ENCODE assay signal across 8 cellular contexts in the genomic region with DNA sequence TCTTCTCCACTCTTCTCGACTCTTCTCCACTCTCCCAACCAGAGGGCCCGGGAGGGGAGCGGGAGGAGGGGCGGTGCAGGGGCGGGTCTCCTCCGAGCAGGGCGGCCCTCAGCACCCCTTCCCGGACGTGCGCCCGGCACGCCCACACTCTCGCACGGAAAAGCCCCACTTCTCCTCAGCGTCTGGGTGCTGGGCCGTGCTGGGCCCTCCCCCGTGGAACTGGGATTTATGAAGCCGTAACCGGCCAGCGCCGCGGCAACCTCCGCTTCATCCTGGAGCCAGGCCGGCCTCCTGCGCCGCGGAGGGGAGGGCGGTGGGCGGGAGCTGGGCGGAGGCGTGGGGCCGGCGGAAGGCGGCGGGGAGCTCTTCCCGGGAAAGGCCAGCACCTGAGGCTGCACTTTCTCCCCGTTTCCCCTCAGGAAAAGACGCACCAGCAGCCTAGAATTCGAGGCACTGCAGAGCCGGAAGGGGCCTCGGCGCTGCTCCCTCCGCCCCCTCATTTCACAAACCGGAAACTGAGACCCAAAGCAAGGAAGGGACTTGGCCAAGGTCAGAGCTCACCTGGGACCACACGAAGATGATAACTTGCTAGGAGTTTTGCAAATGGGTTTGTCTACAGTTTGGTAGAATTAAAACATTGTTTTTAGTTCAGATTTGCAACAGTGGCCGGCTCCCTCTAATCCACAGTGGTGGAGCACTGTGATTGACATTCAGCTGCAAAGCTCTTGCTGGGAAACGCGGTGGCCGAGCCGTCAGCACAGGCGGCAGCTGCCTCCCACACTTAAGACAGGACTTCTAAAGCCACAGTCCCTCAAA. TPM values are rescaled to one million over a fixed set of nuclear protein-coding genes. Genes with fewer than 3 reads are reported as not detected.
A peak's percentile ranks its signal among the peaks of the same experiment; 100 is the strongest.
DNase-seq lines count a peak whose midpoint lies in the region; ATAC-seq, FAIRE-seq and TF ChIP-seq lines count a peak whose summit lies in the region.

No MANE protein-coding gene starts in this region.

- H3K36me3 Mint-ChIP-seq in Caco-2 (ENCODE audit: insufficient read depth, unreplicated experiment) = no peaks in the 10 kb centered on the region

- BruUV-seq in Caco-2 (replicated peaks; lab: Mats Ljungman, UMichigan) (no TSS peak), HepG2 (replicated peaks; lab: Mats Ljungman, UMichigan) (no TSS peak)

- WGBS in HepG2 (ENCODE audit: low lambda C conversion rate) = 16% methylated on average over 30 of the region's 51 CpGs

- DNase-seq in Caco-2 (peak; percentile 69), KBM-7 (peak; percentile 50), colonic mucosa (peak; percentile 75), HepG2 (ENCODE audit: low spot score) (no peak), kidney glomerular epithelial cell (lab: John Stamatoyannopoulos, UW) (no peak)
- peak; percentile 33 for DNase-seq in activated CD4-positive, CD25-positive, alpha-beta regulatory T cell treated with anti-CD3 and anti-CD28 coated beads, Interleukin-2, amount 50 U/mL, for 16 hours (ENCODE audit: low read depth, low spot score)
- peak in 2 of 3 experiments; percentile 26 to 38 for DNase-seq in stimulated activated CD4-positive, alpha-beta T cell treated with anti-CD3 and anti-CD28 coated beads, TNF-alpha, amount 100 ng/mL, for 4 hours (ENCODE audit: low read depth in 3 of 3)

- in situ Hi-C loops in KBM-7 (cut with MboI; ENCODE audit: low pct_unique_long_range_greater_than_20kb, low sequenced_read_pairs) = no loop called here
- in situ Hi-C loops in HepG2 (cut with HindIII; ENCODE audit: extremely low pct_ligation_motif_present, low pct_unique_long_range_greater_than_20kb) = no loop called here

- no peaks in the 10 kb centered on the region for H3K4me1 Mint-ChIP-seq in Caco-2 (ENCODE audit: low read depth, unreplicated experiment)

- H3K4me2 ChIP-seq in HepG2 (ENCODE audit: low read depth, low read length) = peak overlapping the region; percentile 67

- no peak for TF ChIP-seq RAD21 in HepG2 (CRISPR knock-in tag; IDR thresholded peaks at IDR 0.05)

- H3K9ac ChIP-seq in colonic mucosa (ENCODE audit: low read depth in 2 of 2, low read length in 2 of 2) (peak overlapping the region; percentile 64 to 72), HepG2 (ENCODE audit: insufficient read depth, low read depth, low read length) (no peak overlapping the region)

- H3K9me3 ChIP-seq in Caco-2 (no peaks in the 10 kb centered on the region), colonic mucosa (no peaks in the 10 kb centered on the region), HepG2 (ENCODE audit: low read length) (no peaks in the 10 kb centered on the region)

- CTCF ChIA-PET in Caco-2 (lab: Charles Lee) (interaction anchor here (0.6 to 2.2 kb wide), 6 partner anchors 8 to 109 kb away, joined by 3 to 11 read pairs (median 4); no protein-coding TSS in a partner anchor), HepG2 (lab: Yijun Ruan, JAX; ENCODE audit: low intra/inter-chr PET ratio, low total read pairs) (no interaction called here)

- H3K27me3 ChIP-seq in Caco-2 (replicated peaks; ENCODE audit: control insufficient read depth, insufficient read depth, low read length) (no peaks in the 10 kb centered on the region; the same call in 1 of the 2 replicates), colonic mucosa (no peaks in the 10 kb centered on the region), HepG2 (ENCODE audit: control insufficient read depth in 1 of 2, insufficient read depth in 2 of 2, low read length in 2 of 2) (peaks cover 9 to 80% of the 10 kb centered on the region in 2 experiments; a peak in 4 of 5 replicates)

- TF ChIP-seq CTCF in Caco-2 (IDR thresholded peaks at IDR 0.05; ENCODE audit: insufficient read depth in 1 of 2, low read depth in 1 of 2, low read length in 1 of 2, severe bottlenecking in 1 of 2, unreplicated experiment in 1 of 2) (no peak), colonic mucosa (IDR thresholded peaks at IDR 0.05) (no peak), HepG2 (CRISPR knock-in tag; IDR thresholded peaks at IDR 0.05) (no peak)

- no peak for TF ChIP-seq POLR2A in HepG2 (IDR thresholded peaks at IDR 0.05; ENCODE audit: insufficient read depth in 1 of 2, low read depth in 2 of 2, low read length in 2 of 2)

- 0 out of 2 replicates have a peak, but pooled peaks cover 3% of the 10 kb centered on the region for H3K4me1 ChIP-seq in Caco-2
- peaks cover 3% of the 10 kb centered on the region for H3K4me1 ChIP-seq in colonic mucosa
- H3K4me1 ChIP-seq in HepG2 (ENCODE audit: insufficient read depth, low read length) = no peaks in the 10 kb centered on the region

- H3K27ac ChIP-seq in colonic mucosa = peak overlapping the region; percentile 57
- no peak overlapping the region for H3K27ac ChIP-seq in HepG2 (ENCODE audit: extremely low read length, insufficient read depth, low read length)

- FAIRE-seq in HepG2 (lab: Jason Lieb, UNC) = no peak

- H3K27ac Mint-ChIP-seq in Caco-2 (ENCODE audit: unreplicated experiment) = no peak overlapping the region

- ATAC-seq in GM21526 (IDR thresholded peaks at IDR 0.05; ENCODE audit: low FRiP score, unreplicated experiment) = peak; percentile 85
- ATAC-seq in HepG2 = peak; percentile 62

- no peak for TF ChIP-seq EP300 in HepG2 (IDR thresholded peaks at IDR 0.05; ENCODE audit: low read depth in 2 of 2, low read length in 2 of 2)
- no peak for TF ChIP-seq EP300 in HepG2 (CRISPR knock-in tag; IDR thresholded peaks at IDR 0.05; ENCODE audit: borderline replicate concordance)

- POLR2A ChIA-PET in Caco-2 (lab: Charles Lee) (interaction anchor here (0.9 kb wide), 1 partner anchor 110 kb away, joined by 4 read pairs; no protein-coding TSS in a partner anchor), HepG2 (lab: Yijun Ruan, JAX) (no interaction called here)

- no peak overlapping the region for H2AFZ ChIP-seq in HepG2 (ENCODE audit: low read length)

- peak overlapping the region; percentile 73 for H3K4me3 Mint-ChIP-seq in Caco-2 (ENCODE audit: unreplicated experiment)

- intact Hi-C loops in Caco-2 (cut with micrococcal nuclease; ENCODE audit: unreplicated experiment) (loop anchor here (2.0 kb wide), 1 partner anchor 110 kb away; no protein-coding TSS in a partner anchor), colonic mucosa (cut with DNase I) (loop anchor here (10.0 kb wide), 1 partner anchor 82 kb away; a partner anchor contains a TSS), HepG2 (cut with micrococcal nuclease; ENCODE audit: unreplicated experiment) (no loop called here)

- H3K79me2 ChIP-seq in HepG2 (ENCODE audit: insufficient read depth, low read length) = no peaks in the 10 kb centered on the region

- no peaks in the 10 kb centered on the region for H3K9me3 Mint-ChIP-seq in Caco-2 (ENCODE audit: unreplicated experiment)

- H3K27me3 Mint-ChIP-seq in Caco-2 (ENCODE audit: insufficient read depth, unreplicated experiment) = peaks cover 7% of the 10 kb centered on the region

- no peaks in the 10 kb centered on the region for H4K20me1 ChIP-seq in HepG2 (ENCODE audit: insufficient read depth, low read length)

- H3K4me3 ChIP-seq in Caco-2 (ENCODE audit: low read depth, low read length) (peak overlapping the region; percentile 51), colonic mucosa (peak overlapping the region; percentile 42), HepG2 (replicated peaks in 1 of 3; ENCODE audit: insufficient read depth in 1 of 3, low read depth in 2 of 3, low read length in 3 of 3) (peak overlapping the region; percentile 34 to 57 (median 35); a peak in 3 of 6 replicates)

- H3K36me3 ChIP-seq in Caco-2 (ENCODE audit: control insufficient read depth, insufficient read depth, low read length) (no peaks in the 10 kb centered on the region), colonic mucosa (no peaks in the 10 kb centered on the region), HepG2 (replicated peaks in 1 of 2; ENCODE audit: control insufficient read depth in 1 of 2, insufficient read depth in 2 of 2, low read length in 2 of 2) (no peaks in the 10 kb centered on the region)

TF ChIP-seq in HepG2, 621 proteins besides CTCF, POLR2A, EP300 and RAD21 (continues in another document):
- 0 out of 2 replicates have a peak, but pooled peaks have one; percentile 15 for TF ChIP-seq ELF1 (CRISPR knock-in tag; IDR thresholded peaks at IDR 0.05)
- no peak for TF ChIP-seq ZNF44 (CRISPR knock-in tag; IDR thresholded peaks at IDR 0.05)
- TF ChIP-seq, protein P1, sequence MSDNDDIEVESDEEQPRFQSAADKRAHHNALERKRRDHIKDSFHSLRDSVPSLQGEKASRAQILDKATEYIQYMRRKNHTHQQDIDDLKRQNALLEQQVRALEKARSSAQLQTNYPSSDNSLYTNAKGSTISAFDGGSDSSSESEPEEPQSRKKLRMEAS (IDR thresholded peaks at IDR 0.05) = 0 out of 2 replicates have a peak, but pooled peaks have one; percentile 19
- no peak for TF ChIP-seq ZNF839 (CRISPR knock-in tag; IDR thresholded peaks at IDR 0.05; ENCODE audit: borderline replicate concordance)
- TF ChIP-seq ZSCAN25 (CRISPR knock-in tag; IDR thresholded peaks at IDR 0.05) = 0 out of 2 replicates have a peak, but pooled peaks have one; percentile 37
- TF ChIP-seq RFXANK (CRISPR knock-in tag; IDR thresholded peaks at IDR 0.05) = no peak
- 0 out of 2 replicates have a peak, but pooled peaks have one; percentile 45 for TF ChIP-seq SP5 (CRISPR knock-in tag; IDR thresholded peaks at IDR 0.05; ENCODE audit: borderline replicate concordance, low read depth)

RNA-seq across cellular contexts. Expression of a gene that starts 31.6 kb away (rescaled TPM):
- 0.65 and 1.5 TPM in 2 replicates for total RNA-seq in Caco-2 (2022)
- total RNA-seq in colonic mucosa = 10 to 100 TPM in 1 of 2 donors, 1 to 10 TPM in 1; 3.5 to 14.5 TPM
- total RNA-seq in HepG2 (2016; rRNA removed; fragmentation: Illumina TruSeq; extraction: Trizol) = 2.0 and 2.8 TPM in 2 replicates
- 0.20 and 0.26 TPM in 2 replicates for total RNA-seq in HepG2 (2016; cell fraction: cytosol; rRNA removed; fragmentation: Illumina TruSeq; extraction: Trizol; ENCODE audit: low read depth)
- total RNA-seq in HepG2 (2016; cell fraction: insoluble cytoplasmic fraction; rRNA removed; fragmentation: Illumina TruSeq; extraction: Trizol) = 1.3 and 2.8 TPM in 2 replicates
- total RNA-seq in HepG2 (2016; cell fraction: membrane; rRNA removed; fragmentation: Illumina TruSeq; extraction: Trizol) = 0.87 and 0.96 TPM in 2 replicates
- 2.9 and 3.8 TPM in 2 replicates for total RNA-seq in HepG2 (2016; cell fraction: nucleus; rRNA removed; fragmentation: Illumina TruSeq; extraction: Trizol)
- 0.71 and 0.98 TPM in 2 replicates for polyA plus RNA-seq in HepG2 (2011; rRNA removed)
- 0.83 and 1.1 TPM in 2 replicates for polyA plus RNA-seq in HepG2 (2011; cell fraction: cytosol; rRNA removed)
- polyA plus RNA-seq in HepG2 (2011; cell fraction: nucleus; rRNA removed) = 1.2 and 1.7 TPM in 2 replicates
- polyA plus RNA-seq in HepG2 (2012) = 0.97 and 1.0 TPM in 2 replicates
- polyA plus RNA-seq in HepG2 (2016; cell fraction: cytosol; fragmentation: Illumina TruSeq; extraction: Trizol; ENCODE audit: low read depth) = 0.15 TPM in 2 replicates
- 1.6 and 1.7 TPM in 2 replicates for polyA plus RNA-seq in HepG2 (2016; cell fraction: insoluble cytoplasmic fraction; fragmentation: Illumina TruSeq; extraction: Trizol; ENCODE audit: low read depth)
- polyA plus RNA-seq in HepG2 (2016; cell fraction: membrane; fragmentation: Illumina TruSeq; extraction: Trizol; ENCODE audit: low read depth) = 0.31 and 0.49 TPM in 2 replicates
- polyA plus RNA-seq in HepG2 (2016; cell fraction: nucleus; fragmentation: Illumina TruSeq; extraction: Trizol; ENCODE audit: insufficient read depth, low read depth) = 5.8 and 6.6 TPM in 2 replicates
- polyA minus RNA-seq in HepG2 (2011; rRNA and poly(A)+ RNA removed; ENCODE audit: low replicate concordance) = 1.6 TPM in 1 of 2 replicates, not detected in the other
- polyA minus RNA-seq in HepG2 (2011; cell fraction: cytosol; rRNA and poly(A)+ RNA removed) = 1.1 and 1.2 TPM in 2 replicates
- 0.37 and 0.39 TPM in 2 replicates for polyA minus RNA-seq in HepG2 (2011; cell fraction: nucleus; rRNA and poly(A)+ RNA removed)

Comparison
In these comparisons a context has a peak if more than half of its experiments do, and no peak if none do; other contexts are left out.
1. DNase-seq: peak in Caco-2 (2 of 2), KBM-7 (single experiment), activated CD4-positive, CD25-positive, alpha-beta regulatory T cell treated with anti-CD3 and anti-CD28 coated beads, Interleukin-2, amount 50 U/mL, for 16 hours (single experiment), colonic mucosa (single experiment) and stimulated activated CD4-positive, alpha-beta T cell treated with anti-CD3 and anti-CD28 coated beads, TNF-alpha, amount 100 ng/mL, for 4 hours (2 of 3); none in HepG2 (single experiment) and kidney glomerular epithelial cell (single experiment).
2. Peak in every context shown above with its lines, with median percentiles within 50 percentile points of each other: H3K4me3 ChIP-seq.